Comparison of ENCODE assay signal across 15 cellular contexts in the genomic region with DNA sequence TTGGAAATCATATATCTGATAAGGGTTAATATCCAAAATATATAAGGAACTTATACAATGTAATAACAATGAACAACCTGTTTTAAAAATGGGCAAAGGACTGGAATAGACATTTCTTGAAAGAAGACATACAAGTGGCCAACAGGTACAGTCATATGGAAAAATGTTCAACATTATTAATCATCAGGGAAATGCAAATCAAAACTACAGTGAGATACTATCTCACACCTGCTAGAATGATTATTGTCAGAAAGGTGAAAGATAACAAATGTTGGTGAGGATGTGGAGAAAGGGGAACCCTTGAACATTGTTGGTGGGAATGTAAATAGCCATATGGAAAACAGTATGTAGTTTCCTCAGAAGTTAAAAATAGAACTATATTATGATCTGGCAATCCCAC. TPM values are rescaled to one million over a fixed set of nuclear protein-coding genes. Genes with fewer than 3 reads are reported as not detected.
DNase-seq lines count a peak whose midpoint lies in the region; ATAC-seq, FAIRE-seq and TF ChIP-seq lines count a peak whose summit lies in the region.
"Had no signal": no experiment of that assay in that cellular context is flagged by ENCODE, and none has a peak within 500 bp of the region (broad histone marks: within the 10 kb centered on the region; RNA-seq: fewer than 3 reads in every experiment).

No MANE protein-coding gene starts in this region.

- intact Hi-C loops in natural killer cell (cut with micrococcal nuclease) = no loop called here
- intact Hi-C loops in kidney (cut with DNase I) = no loop called here

- H3K27me3 ChIP-seq in SU-DHL-6 (ENCODE audit: low read length) (no peaks in the 10 kb centered on the region), right atrium auricular region (no peaks in the 10 kb centered on the region), suprapubic skin (no peaks in the 10 kb centered on the region)
- H3K27me3 ChIP-seq: hepatocyte had no signal

- peak overlapping the region; percentile 56 to 81 for H3K27ac Mint-ChIP-seq in natural killer cell treated with Interleukin-12 subunit alpha and Interleukin-12 subunit beta and Interleukin-15 and Interleukin-18, amount 100 ng/mL, for 72 hours
- no peak overlapping the region for H3K27ac Mint-ChIP-seq in natural killer cell
- H3K27ac Mint-ChIP-seq: dendritic cell treated with granulocyte-macrophage colony-stimulating factor and Interleukin-4, amounts not matched to agents 40 ng/mL and 50 ng/mL, for 4 days; nephron had no signal

- no peak for DNase-seq in natural killer cell treated with Interleukin-12 subunit alpha and Interleukin-12 subunit beta and Interleukin-15 and Interleukin-18, amount 100 ng/mL, for 72 hours (ENCODE audit: low spot score)
- no peak for DNase-seq in natural killer cell
- no peak for DNase-seq in right atrium auricular region (ENCODE audit: low spot score)
- DNase-seq in kidney = no peak
- DNase-seq in HPDE6-E6E7 (ENCODE audit: extremely low spot score) = no peak
- DNase-seq in suprapubic skin (ENCODE audit: low spot score in 2 of 2) = no peak
- DNase-seq: left ventricle myocardium superior; NCI-H446; right cardiac atrium; stimulated activated naive CD4-positive, alpha-beta T cell treated with Interleukin-2 at 50 U/mL for 16 hours had no signal

- no peak for TF ChIP-seq POLR2A in suprapubic skin (IDR thresholded peaks at IDR 0.05)

- H3K9me3 ChIP-seq in SU-DHL-6 (ENCODE audit: insufficient read depth, low read length) = no peaks in the 10 kb centered on the region
- H3K9me3 ChIP-seq in right atrium auricular region = no peaks in the 10 kb centered on the region
- no peaks in the 10 kb centered on the region for H3K9me3 ChIP-seq in kidney (ENCODE audit: control insufficient read depth in 1 of 2, low read length in 2 of 2)
- no peaks in the 10 kb centered on the region for H3K9me3 ChIP-seq in suprapubic skin

- no peaks in the 10 kb centered on the region for H3K36me3 ChIP-seq in SU-DHL-6 (ENCODE audit: low read length)
- H3K36me3 ChIP-seq in right atrium auricular region = no peaks in the 10 kb centered on the region
- no peaks in the 10 kb centered on the region for H3K36me3 ChIP-seq in kidney (ENCODE audit: control insufficient read depth in 1 of 2, insufficient read depth in 2 of 2, low read length in 2 of 2)
- no peaks in the 10 kb centered on the region for H3K36me3 ChIP-seq in suprapubic skin

- ATAC-seq in natural killer cell treated with Interleukin-12 subunit alpha and Interleukin-12 subunit beta and Interleukin-15 and Interleukin-18, amount 100 ng/mL, for 72 hours = peak in 1 of 2 donors; percentile 54
- no peak for ATAC-seq in natural killer cell
- ATAC-seq in HG02884 (IDR thresholded peaks at IDR 0.05; ENCODE audit: unreplicated experiment) = peak; percentile 41
- ATAC-seq: left ventricle myocardium superior, right cardiac atrium had no signal

- H3K4me3 Mint-ChIP-seq in natural killer cell treated with Interleukin-12 subunit alpha and Interleukin-12 subunit beta and Interleukin-15 and Interleukin-18, amount 100 ng/mL, for 72 hours = peak overlapping the region; percentile 68
- no peak overlapping the region for H3K4me3 Mint-ChIP-seq in natural killer cell
- H3K4me3 Mint-ChIP-seq: dendritic cell treated with granulocyte-macrophage colony-stimulating factor and Interleukin-4, amounts not matched to agents 40 ng/mL and 50 ng/mL, for 4 days; nephron had no signal

- no peaks in the 10 kb centered on the region for H3K9me2 ChIP-seq in SU-DHL-6 (replicated peaks; ENCODE audit: insufficient read depth, low read length)

- TF ChIP-seq EP300 in suprapubic skin (IDR thresholded peaks at IDR 0.05) = no peak

- H3K79me2 ChIP-seq in SU-DHL-6 (ENCODE audit: insufficient read depth, low read length) = peaks cover 27% of the 10 kb centered on the region

- H3K4me2 ChIP-seq in SU-DHL-6 (ENCODE audit: low read depth, low read length, poor library complexity, severe bottlenecking) = peak overlapping the region; percentile 48
- H3K4me2 ChIP-seq: hepatocyte had no signal

- H3K27ac ChIP-seq in SU-DHL-6 (ENCODE audit: low read depth, low read length) (peak overlapping the region; percentile 53), right atrium auricular region (no peak overlapping the region), kidney (ENCODE audit: low read depth in 2 of 2, low read length in 2 of 2) (no peak overlapping the region), suprapubic skin (no peak overlapping the region)
- H3K27ac ChIP-seq: hepatocyte had no signal

- H2AFZ ChIP-seq in SU-DHL-6 (ENCODE audit: low read depth, low read length, severe bottlenecking) = no peak overlapping the region
- H2AFZ ChIP-seq: hepatocyte had no signal

- H3K36me3 Mint-ChIP-seq in natural killer cell treated with Interleukin-12 subunit alpha and Interleukin-12 subunit beta and Interleukin-15 and Interleukin-18, amount 100 ng/mL, for 72 hours = no peaks in the 10 kb centered on the region
- no peaks in the 10 kb centered on the region for H3K36me3 Mint-ChIP-seq in natural killer cell

- H3K4me1 Mint-ChIP-seq in natural killer cell treated with Interleukin-12 subunit alpha and Interleukin-12 subunit beta and Interleukin-15 and Interleukin-18, amount 100 ng/mL, for 72 hours (ENCODE audit: low read depth in 2 of 2) = peaks cover 31 to 38% of the 10 kb centered on the region in 2 donors
- peaks cover 7 to 41% of the 10 kb centered on the region in 2 donors for H3K4me1 Mint-ChIP-seq in natural killer cell

- H4K20me1 ChIP-seq in SU-DHL-6 (ENCODE audit: low read depth, low read length) = no peaks in the 10 kb centered on the region

- TF ChIP-seq CTCF in natural killer cell (IDR thresholded peaks at IDR 0.05) (no peak), SU-DHL-6 (IDR thresholded peaks at IDR 0.05; ENCODE audit: insufficient read depth, low read length, poor library complexity, severe bottlenecking) (no peak), right atrium auricular region (IDR thresholded peaks at IDR 0.05) (no peak), kidney (IDR thresholded peaks at IDR 0.05; ENCODE audit: borderline replicate concordance, extremely low read depth, insufficient read depth) (no peak), suprapubic skin (IDR thresholded peaks at IDR 0.05) (no peak)

- H3F3A ChIP-seq in SU-DHL-6 (ENCODE audit: insufficient read depth) = peaks cover 9% of the 10 kb centered on the region

- no peak for FAIRE-seq in kidney (lab: Jason Lieb, UNC)

- H3K9ac ChIP-seq in SU-DHL-6 (ENCODE audit: low read length) = no peak overlapping the region
- H3K9ac ChIP-seq in kidney (ENCODE audit: low read length in 2 of 2) = no peak overlapping the region

- H3K27me3 Mint-ChIP-seq in natural killer cell treated with Interleukin-12 subunit alpha and Interleukin-12 subunit beta and Interleukin-15 and Interleukin-18, amount 100 ng/mL, for 72 hours = no peaks in the 10 kb centered on the region
- H3K27me3 Mint-ChIP-seq in natural killer cell (ENCODE audit: low read depth in 2 of 2) = no peaks in the 10 kb centered on the region
- H3K27me3 Mint-ChIP-seq: dendritic cell treated with granulocyte-macrophage colony-stimulating factor and Interleukin-4, amounts not matched to agents 40 ng/mL and 50 ng/mL, for 4 days had no signal

- H3K9me3 Mint-ChIP-seq in natural killer cell treated with Interleukin-12 subunit alpha and Interleukin-12 subunit beta and Interleukin-15 and Interleukin-18, amount 100 ng/mL, for 72 hours = no peaks in the 10 kb centered on the region
- H3K9me3 Mint-ChIP-seq in natural killer cell = no peaks in the 10 kb centered on the region
- H3K9me3 Mint-ChIP-seq: dendritic cell treated with granulocyte-macrophage colony-stimulating factor and Interleukin-4, amounts not matched to agents 40 ng/mL and 50 ng/mL, for 4 days; nephron had no signal

- no peak overlapping the region for H3K4me3 ChIP-seq in SU-DHL-6 (ENCODE audit: insufficient read depth, low read length, poor library complexity, severe bottlenecking)
- no peak overlapping the region for H3K4me3 ChIP-seq in right atrium auricular region
- H3K4me3 ChIP-seq in kidney (ENCODE audit: low read length in 2 of 2) = no peak overlapping the region
- no peak overlapping the region for H3K4me3 ChIP-seq in suprapubic skin
- H3K4me3 ChIP-seq: hepatocyte had no signal

- H3K4me1 ChIP-seq in right atrium auricular region (no peaks in the 10 kb centered on the region), kidney (ENCODE audit: control insufficient read depth in 1 of 2, insufficient read depth in 1 of 2, low read depth in 1 of 2, low read length in 2 of 2) (no peaks in the 10 kb centered on the region), suprapubic skin (no peaks in the 10 kb centered on the region)

RNA-seq across cellular contexts. Expression of gene GOLM2, which starts 20.4 kb away (rescaled TPM):
- total RNA-seq in natural killer cell treated with Interleukin-12 subunit alpha and Interleukin-12 subunit beta and Interleukin-15 and Interleukin-18, amount 100 ng/mL, for 72 hours = 10 to 100 TPM; 45.1 to 63.1 TPM
- total RNA-seq in natural killer cell (10 to 100 TPM; 53.1 to 68.0 (median 63.3) TPM), right atrium auricular region (10 to 100 TPM; 47.6 to 63.6 TPM), kidney (117 TPM), suprapubic skin (10 to 100 TPM; 27.5 to 52.5 (median 34.3) TPM)
- polyA plus RNA-seq in kidney (ENCODE audit: insufficient read depth, low read depth, low replicate concordance) = 29.8 TPM

Comparison
In these comparisons a context has a peak if more than half of its experiments do, and no peak if none do; other contexts are left out.
1. H3K27ac Mint-ChIP-seq: peak in natural killer cell treated with Interleukin-12 subunit alpha and Interleukin-12 subunit beta and Interleukin-15 and Interleukin-18, amount 100 ng/mL, for 72 hours (2 of 2); none in natural killer cell (0 of 2).